ENCODE assay signal across 8 cellular contexts in genomic region chrX:3714706-3715479, GRCh38. TPM values are rescaled to one million over a fixed set of nuclear protein-coding genes. Genes with fewer than 3 reads are reported as not detected.
A peak's percentile ranks its signal among the peaks of the same experiment; 100 is the strongest.
DNase-seq lines count a peak whose midpoint lies in the region; ATAC-seq, FAIRE-seq and TF ChIP-seq lines count a peak whose summit lies in the region.
"Not testable (repeated sequence)": the region's sequence is repeated elsewhere in the genome, so short reads cannot be mapped to it uniquely, and the experiment has no call there.

No MANE protein-coding gene starts in this region.

- not testable (repeated sequence) for BruUV-seq in HepG2 (replicated peaks; lab: Mats Ljungman, UMichigan)

- not testable (repeated sequence) for H3K9me3 ChIP-seq in CD4-positive, CD25-positive, alpha-beta regulatory T cell (ENCODE audit: control insufficient read depth in 2 of 2, low read length in 2 of 2); NT2/D1 (ENCODE audit: insufficient read depth, low read length); iPS DF 6.9 (ENCODE audit: control insufficient read depth, insufficient read depth, low read length); HepG2 (ENCODE audit: low read length); spleen

- not testable (repeated sequence) for TF ChIP-seq POLR2A in HepG2 (IDR thresholded peaks at IDR 0.05; ENCODE audit: insufficient read depth in 1 of 2, low read depth in 2 of 2, low read length in 2 of 2); spleen (IDR thresholded peaks at IDR 0.05)

- H3K4me1 Mint-ChIP-seq in CD4-positive, CD25-positive, alpha-beta regulatory T cell: peaks cover 0 to 31% (median 0%) of the 10 kb centered on the region in 4 donors
- H3K4me1 Mint-ChIP-seq in nephron progenitor cell: peaks cover 27% of the 10 kb centered on the region

- CTCF ChIA-PET in HepG2 (lab: Yijun Ruan, JAX; ENCODE audit: low intra/inter-chr PET ratio, low total read pairs): not testable (repeated sequence)

- H3K79me2 ChIP-seq in HepG2 (ENCODE audit: insufficient read depth, low read length): not testable (repeated sequence)

- H3K27ac ChIP-seq in CD4-positive, CD25-positive, alpha-beta regulatory T cell (ENCODE audit: insufficient read depth, low read length, poor library complexity, severe bottlenecking); iPS DF 6.9 (ENCODE audit: low read length); HepG2 (ENCODE audit: extremely low read length, insufficient read depth, low read length): not testable (repeated sequence)
- H3K27ac ChIP-seq in spleen: peak overlapping the region in 5 of 8 donors; percentile 46 to 90 (median 86)

- not testable (repeated sequence) for H3K27me3 Mint-ChIP-seq in CD4-positive, CD25-positive, alpha-beta regulatory T cell
- H3K27me3 Mint-ChIP-seq in nephron progenitor cell (ENCODE audit: low read depth, poor library complexity): peaks cover 61% of the 10 kb centered on the region

- H2AFZ ChIP-seq in HepG2 (ENCODE audit: low read length): not testable (repeated sequence)

- not testable (repeated sequence) for H3K4me2 ChIP-seq in HepG2 (ENCODE audit: low read depth, low read length)

- not testable (repeated sequence) for TF ChIP-seq RAD21 in HepG2 (CRISPR knock-in tag; IDR thresholded peaks at IDR 0.05)

- in situ Hi-C loops in HepG2 (cut with HindIII; ENCODE audit: extremely low pct_ligation_motif_present, low pct_unique_long_range_greater_than_20kb): not testable (repeated sequence)

- WGBS in iPS DF 6.9 (ENCODE audit: insufficient coverage, insufficient read length): no CpG with 5 or more reads among the region's 38 CpGs
- WGBS in HepG2 (ENCODE audit: low lambda C conversion rate): no CpG with 5 or more reads among the region's 38 CpGs
- 59 to 95% (median 76%) methylated on average over 14 to 38 of the region's 38 CpGs for WGBS in spleen, 5 donors

- FAIRE-seq in bronchial epithelial cell (lab: Jason Lieb, UNC): peak; percentile 7
- FAIRE-seq in HepG2 (lab: Jason Lieb, UNC): not testable (repeated sequence)

- H3K27ac Mint-ChIP-seq in CD4-positive, CD25-positive, alpha-beta regulatory T cell; nephron progenitor cell: not testable (repeated sequence)

- ATAC-seq in CD4-positive, CD25-positive, alpha-beta regulatory T cell (ENCODE audit: low read depth in 2 of 2): not testable (repeated sequence)
- peak; percentile 65 for ATAC-seq in HepG2

- H3K27me3 ChIP-seq in CD4-positive, CD25-positive, alpha-beta regulatory T cell (ENCODE audit: control insufficient read depth, insufficient read depth, low read length); H7 (ENCODE audit: control insufficient read depth, insufficient read depth, low read length); bronchial epithelial cell (ENCODE audit: control insufficient read depth, insufficient read depth, low read length); iPS DF 6.9 (ENCODE audit: control insufficient read depth, insufficient read depth, low read length); HepG2 (ENCODE audit: control insufficient read depth in 1 of 2, insufficient read depth in 2 of 2, low read length in 2 of 2): not testable (repeated sequence)
- peaks cover 14% of the 10 kb centered on the region for H3K27me3 ChIP-seq in NT2/D1 (ENCODE audit: insufficient read depth, insufficient read length)
- H3K27me3 ChIP-seq in spleen (replicated peaks in 1 of 7): peaks cover 0 to 11% (median 0%) of the 10 kb centered on the region in 7 donors

- H3K4me1 ChIP-seq in CD4-positive, CD25-positive, alpha-beta regulatory T cell (ENCODE audit: control insufficient read depth, insufficient read depth, low read length, poor library complexity, severe bottlenecking): peaks cover 19% of the 10 kb centered on the region
- H3K4me1 ChIP-seq in NT2/D1 (ENCODE audit: insufficient read depth, insufficient read length); iPS DF 6.9 (ENCODE audit: control insufficient read depth, insufficient read depth, low read length); HepG2 (ENCODE audit: insufficient read depth, low read length): not testable (repeated sequence)
- peaks cover 0 to 39% (median 15%) of the 10 kb centered on the region in 6 donors for H3K4me1 ChIP-seq in spleen

- not testable (repeated sequence) for H3K9me3 Mint-ChIP-seq in CD4-positive, CD25-positive, alpha-beta regulatory T cell; nephron progenitor cell

- H4K20me1 ChIP-seq in HepG2 (ENCODE audit: insufficient read depth, low read length): not testable (repeated sequence)

- not testable (repeated sequence) for TF ChIP-seq CTCF in bronchial epithelial cell (IDR thresholded peaks at IDR 0.05; ENCODE audit: insufficient read depth, low read length, severe bottlenecking); HepG2 (CRISPR knock-in tag; IDR thresholded peaks at IDR 0.05); nephron progenitor cell (IDR thresholded peaks at IDR 0.05); spleen (IDR thresholded peaks at IDR 0.05 in 8 of 11, conservative IDR thresholded peaks at IDR 0.05 in 3 of 11)

- H3K9ac ChIP-seq in NT2/D1 (ENCODE audit: insufficient read length, low read depth): peak overlapping the region; percentile 50
- H3K9ac ChIP-seq in HepG2 (ENCODE audit: insufficient read depth, low read depth, low read length): not testable (repeated sequence)

- not testable (repeated sequence) for H3K36me3 Mint-ChIP-seq in CD4-positive, CD25-positive, alpha-beta regulatory T cell; nephron progenitor cell (ENCODE audit: low read depth)

- peak overlapping the region; percentile 70 to 92 (median 86) for H3K4me3 Mint-ChIP-seq in CD4-positive, CD25-positive, alpha-beta regulatory T cell
- H3K4me3 Mint-ChIP-seq in nephron progenitor cell: peak overlapping the region; percentile 26

- H3K36me3 ChIP-seq in CD4-positive, CD25-positive, alpha-beta regulatory T cell (ENCODE audit: control insufficient read depth, insufficient read depth, low read length); H7 (replicated peaks; ENCODE audit: control insufficient read depth, insufficient read depth, low read length); NT2/D1 (ENCODE audit: insufficient read depth, insufficient read length, low read length); bronchial epithelial cell (ENCODE audit: control insufficient read depth, insufficient read depth, low read length); iPS DF 6.9 (ENCODE audit: control insufficient read depth, insufficient read depth, low read length); HepG2 (replicated peaks in 1 of 2; ENCODE audit: control insufficient read depth in 1 of 2, insufficient read depth in 2 of 2, low read length in 2 of 2); spleen: not testable (repeated sequence)

- TF ChIP-seq EP300 in HepG2 (IDR thresholded peaks at IDR 0.05; ENCODE audit: low read depth in 2 of 2, low read length in 2 of 2); HepG2 (CRISPR knock-in tag; IDR thresholded peaks at IDR 0.05; ENCODE audit: borderline replicate concordance): not testable (repeated sequence)

- intact Hi-C loops in HepG2 (cut with micrococcal nuclease; ENCODE audit: unreplicated experiment); spleen (cut with DNase I; ENCODE audit: low total_unique reads): not testable (repeated sequence)

- H3K4me3 ChIP-seq in CD4-positive, CD25-positive, alpha-beta regulatory T cell (ENCODE audit: low read depth, low read length); bronchial epithelial cell (ENCODE audit: low read depth, low read length); HepG2 (replicated peaks in 1 of 3; ENCODE audit: insufficient read depth in 1 of 3, low read depth in 2 of 3, low read length in 3 of 3): not testable (repeated sequence)
- peak overlapping the region; percentile 60; the same call in 1 of the 2 replicates for H3K4me3 ChIP-seq in H7 (ENCODE audit: insufficient read depth, low read depth, low read length)
- H3K4me3 ChIP-seq in NT2/D1 (ENCODE audit: insufficient read length, low read depth): peak overlapping the region; percentile 8
- peak overlapping the region; percentile 15; the same call in 1 of the 2 replicates for H3K4me3 ChIP-seq in iPS DF 6.9 (ENCODE audit: low read length)
- peak overlapping the region in 1 of 8 donors; percentile 96 for H3K4me3 ChIP-seq in spleen

- POLR2A ChIA-PET in HepG2 (lab: Yijun Ruan, JAX): not testable (repeated sequence)

- DNase-seq in CD4-positive, CD25-positive, alpha-beta regulatory T cell; NT2/D1 (ENCODE audit: low read depth, low spot score); bronchial epithelial cell (ENCODE audit: low read depth); iPS DF 6.9 (ENCODE audit: low read depth, low spot score); HepG2 (ENCODE audit: low spot score): not testable (repeated sequence)
- DNase-seq in H7: peak; percentile 58
- DNase-seq in nephron progenitor cell: peak; percentile 15
- peak; percentile 80 for DNase-seq in spleen

RNA-seq across cellular contexts. Expression of gene PRKX, which starts 1.4 kb away (rescaled TPM):
- 103 TPM for total RNA-seq in CD4-positive, CD25-positive, alpha-beta regulatory T cell
- 10 to 100 TPM; 47.5 to 60.1 (median 55.9) TPM for polyA plus RNA-seq in CD4-positive, CD25-positive, alpha-beta regulatory T cell
- total RNA-seq in H7 (2014; rRNA removed; shearing (Covaris generic)): 61.2 and 63.7 TPM in 2 replicates
- total RNA-seq in bronchial epithelial cell (44.7 and 49.0 TPM in 2 replicates), HepG2 (2016; rRNA removed; fragmentation: Illumina TruSeq; extraction: Trizol) (0.15 and 0.22 TPM in 2 replicates), spleen (10 to 100 TPM; 27.7 to 55.0 (median 43.8) TPM)
- total RNA-seq in HepG2 (2016; cell fraction: cytosol; rRNA removed; fragmentation: Illumina TruSeq; extraction: Trizol; ENCODE audit: low read depth): not detected in 2 replicates
- 0.17 TPM in 1 of 2 replicates, not detected in the other for total RNA-seq in HepG2 (2016; cell fraction: insoluble cytoplasmic fraction; rRNA removed; fragmentation: Illumina TruSeq; extraction: Trizol)
- not detected in 2 replicates for total RNA-seq in HepG2 (2016; cell fraction: membrane; rRNA removed; fragmentation: Illumina TruSeq; extraction: Trizol)
- total RNA-seq in HepG2 (2016; cell fraction: nucleus; rRNA removed; fragmentation: Illumina TruSeq; extraction: Trizol): not detected in 2 replicates
- polyA plus RNA-seq in HepG2 (2011; rRNA removed) (0.01 and 0.08 TPM in 2 replicates), spleen (10 to 100 TPM in 1 of 3 donors, 1 to 10 TPM in 2; 5.4 to 12.2 (median 8.7) TPM)
- polyA plus RNA-seq in HepG2 (2011; cell fraction: cytosol; rRNA removed): 0.03 and 0.09 TPM in 2 replicates
- polyA plus RNA-seq in HepG2 (2011; cell fraction: nucleus; rRNA removed): 0.03 and 0.19 TPM in 2 replicates
- polyA plus RNA-seq in HepG2 (2012): 0.03 and 0.11 TPM in 2 replicates
- not detected in 2 replicates for polyA plus RNA-seq in HepG2 (2016; cell fraction: cytosol; fragmentation: Illumina TruSeq; extraction: Trizol; ENCODE audit: low read depth)
- polyA plus RNA-seq in HepG2 (2016; cell fraction: insoluble cytoplasmic fraction; fragmentation: Illumina TruSeq; extraction: Trizol; ENCODE audit: low read depth): 0.41 TPM in 1 of 2 replicates, not detected in the other
- polyA plus RNA-seq in HepG2 (2016; cell fraction: membrane; fragmentation: Illumina TruSeq; extraction: Trizol; ENCODE audit: low read depth): 0.19 TPM in 1 of 2 replicates, not detected in the other
- polyA plus RNA-seq in HepG2 (2016; cell fraction: nucleus; fragmentation: Illumina TruSeq; extraction: Trizol; ENCODE audit: insufficient read depth, low read depth): 0.57 and 0.68 TPM in 2 replicates
- 0.02 and 14.2 TPM in 2 replicates for polyA minus RNA-seq in HepG2 (2011; rRNA and poly(A)+ RNA removed; ENCODE audit: low replicate concordance)
- 0.26 TPM in 1 of 2 replicates, not detected in the other for polyA minus RNA-seq in HepG2 (2011; cell fraction: cytosol; rRNA and poly(A)+ RNA removed)
- 0.12 TPM in 1 of 2 replicates, not detected in the other for polyA minus RNA-seq in HepG2 (2011; cell fraction: nucleus; rRNA and poly(A)+ RNA removed)

Comparison
In these comparisons a context has a peak if more than half of its experiments do, and no peak if none do; other contexts are left out.
1. RNA of gene PRKX, which starts 1.4 kb away (total RNA-seq): 103 TPM in CD4-positive, CD25-positive, alpha-beta regulatory T cell (single experiment), 61.2 to 63.7 TPM in H7, 44.7 to 49.0 TPM in bronchial epithelial cell and 27.7 to 55.0 TPM in spleen; 0.15 to 0.22 TPM in HepG2; every median in the first group is over 10 times any median in the second.